Comparison of ENCODE assay signal across 8 cellular contexts in genomic region chr16:67892899-67893790, GRCh38. TPM values are rescaled to one million over a fixed set of nuclear protein-coding genes. Genes with fewer than 3 reads are reported as not detected.
A peak's percentile ranks its signal among the peaks of the same experiment; 100 is the strongest.
DNase-seq lines count a peak whose midpoint lies in the region; TF ChIP-seq lines count a peak whose summit lies in the region.

TSS of gene PSKH1 (plus strand) at chr16:67893254. CDS start at chr16:67908750, 15,496 bp downstream.

- no peaks in the 10 kb centered on the region for H3K27me3 Mint-ChIP-seq in HFFc6 (ENCODE audit: insufficient read depth)
- H3K27me3 Mint-ChIP-seq in activated naive CD4-positive, alpha-beta T cell treated with anti-CD3 and anti-CD28 coated beads, Interleukin-2, amount 10 ng/mL, durations not matched to agents 7 days and 5 days = no peaks in the 10 kb centered on the region

- TF ChIP-seq CTCF in HFFc6 (IDR thresholded peaks at IDR 0.05) = no peak

- H3K4me3 ChIP-seq in SK-N-MC = peak within 1 kb of the TSS; percentile 84

- H3K36me3 Mint-ChIP-seq in HFFc6 (ENCODE audit: low read depth) = no peaks in the 10 kb centered on the region
- H3K36me3 Mint-ChIP-seq in activated naive CD4-positive, alpha-beta T cell treated with anti-CD3 and anti-CD28 coated beads, Interleukin-2, amount 10 ng/mL, durations not matched to agents 7 days and 5 days = peaks cover 1% of the 10 kb centered on the region

- H3K4me1 Mint-ChIP-seq in HFFc6 (ENCODE audit: low read depth) = peaks cover 29% of the 10 kb centered on the region
- H3K4me1 Mint-ChIP-seq in activated naive CD4-positive, alpha-beta T cell treated with anti-CD3 and anti-CD28 coated beads, Interleukin-2, amount 10 ng/mL, durations not matched to agents 7 days and 5 days = peaks cover 28% of the 10 kb centered on the region

- no peak within 1 kb of the TSS for H3K27ac ChIP-seq in SK-N-MC

- H3K4me3 Mint-ChIP-seq in HFFc6 = peak within 1 kb of the TSS; percentile 97
- H3K4me3 Mint-ChIP-seq in activated naive CD4-positive, alpha-beta T cell treated with anti-CD3 and anti-CD28 coated beads, Interleukin-2, amount 10 ng/mL, durations not matched to agents 7 days and 5 days = peak within 1 kb of the TSS; percentile 97

- DNase-seq in GM03348 (ENCODE audit: low spot score) = peak; percentile 99
- peak; percentile 93 for DNase-seq in HFFc6
- DNase-seq in NCI-H1048 (lab: John Stamatoyannopoulos, UW) = peak; percentile 33
- DNase-seq in SK-N-MC (ENCODE audit: low read depth, low spot score) = peak; percentile 26
- DNase-seq in activated naive CD4-positive, alpha-beta T cell treated with anti-CD3 and anti-CD28 coated beads, Interleukin-2, amount 10 ng/mL, durations not matched to agents 7 days and 5 days = peak; percentile 97
- DNase-seq in germinal center (ENCODE audit: low spot score) = peak; percentile 100
- DNase-seq in non-pigmented ciliary epithelial cell (ENCODE audit: low read depth) = peak; percentile 66
- peak; percentile 95 for DNase-seq in superior temporal gyrus (ENCODE audit: extremely low spot score)

- H3K9me3 Mint-ChIP-seq in HFFc6 = no peaks in the 10 kb centered on the region
- H3K9me3 Mint-ChIP-seq in activated naive CD4-positive, alpha-beta T cell treated with anti-CD3 and anti-CD28 coated beads, Interleukin-2, amount 10 ng/mL, durations not matched to agents 7 days and 5 days = no peaks in the 10 kb centered on the region

- H3K9ac ChIP-seq in SK-N-MC (ENCODE audit: insufficient read length) = peak within 1 kb of the TSS; percentile 89

- H3K36me3 ChIP-seq in SK-N-MC (ENCODE audit: insufficient read depth, low read length) = no peaks in the 10 kb centered on the region

- CTCF ChIA-PET in activated naive CD4-positive, alpha-beta T cell treated with anti-CD3 and anti-CD28 coated beads, Interleukin-2, amount 10 ng/mL, durations not matched to agents 7 days and 5 days (lab: Charles Lee) = interaction anchor here (0.6 to 2.9 kb wide), 7 partner anchors 9 to 77 kb away, joined by 3 to 14 read pairs (median 3); partner anchors contain the start of gene NRN1L

- H3K9me3 ChIP-seq in SK-N-MC (ENCODE audit: low read depth, low read length) = no peaks in the 10 kb centered on the region

- peak within 1 kb of the TSS; percentile 94 for H3K27ac Mint-ChIP-seq in HFFc6
- H3K27ac Mint-ChIP-seq in activated naive CD4-positive, alpha-beta T cell treated with anti-CD3 and anti-CD28 coated beads, Interleukin-2, amount 10 ng/mL, durations not matched to agents 7 days and 5 days = peak within 1 kb of the TSS; percentile 98

RNA-seq across cellular contexts. Expression of gene PSKH1, which starts in this region (rescaled TPM):
- total RNA-seq in HFFc6 (2021; fragmentation: NEBNext Ultra II Directional; extraction: Animal tissue kit (Norgen Biotek cat#: 25700)) = 10 to 100 TPM; 25.2 to 34.1 (median 29.3) TPM

Comparison
In these comparisons a context has a peak if more than half of its experiments do, and no peak if none do; other contexts are left out.
1. DNase-seq: peak in every context shown above with its lines; median percentile 100 in germinal center; 99 in GM03348; 97 in activated naive CD4-positive, alpha-beta T cell treated with anti-CD3 and anti-CD28 coated beads, Interleukin-2, amount 10 ng/mL, durations not matched to agents 7 days and 5 days; 95 in superior temporal gyrus; 93 in HFFc6; 66 in non-pigmented ciliary epithelial cell; 33 in NCI-H1048; 26 in SK-N-MC.